In the genomic region with DNA sequence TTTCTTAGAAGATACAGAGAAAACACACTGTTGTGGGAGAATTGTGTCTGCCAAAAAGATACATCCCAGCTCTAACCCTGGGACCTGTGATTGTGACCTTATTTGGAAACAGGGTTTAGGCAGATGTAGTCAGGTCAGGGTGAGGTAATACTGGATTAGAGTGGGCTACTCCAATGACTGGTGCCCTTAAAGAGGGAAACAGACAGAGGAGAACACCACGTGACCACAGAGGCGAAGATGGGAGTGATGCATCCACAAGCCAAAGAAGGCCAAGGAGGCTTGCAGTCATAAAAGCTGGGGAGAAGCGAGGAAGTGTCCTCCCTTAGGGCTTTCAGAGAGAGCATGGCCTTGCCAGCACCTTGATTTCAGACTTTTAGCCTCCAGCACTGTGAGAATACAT, we compare ENCODE assay signal across 24 cellular contexts. TPM values are rescaled to one million over a fixed set of nuclear protein-coding genes. Genes with fewer than 3 reads are reported as not detected.
"Had no signal": no experiment of that assay in that cellular context is flagged by ENCODE, and none has a peak within 500 bp of the region (broad histone marks: within the 10 kb centered on the region; RNA-seq: fewer than 3 reads in every experiment).

No MANE protein-coding gene starts in this region.

- H3K4me1 Mint-ChIP-seq: activated CD4-positive, alpha-beta memory T cell treated with anti-CD3 and anti-CD28 coated beads, Interleukin-2, amount 10 ng/mL, durations not matched to agents 7 days and 5 days had no signal

- H3K4me3 Mint-ChIP-seq: activated CD4-positive, alpha-beta memory T cell treated with anti-CD3 and anti-CD28 coated beads, Interleukin-2, amount 10 ng/mL, durations not matched to agents 7 days and 5 days; activated naive CD8-positive, alpha-beta T cell treated with anti-CD3 and anti-CD28 coated beads, Interleukin-2, amount 50 U/mL, for 24 hours; activated T-cell treated with anti-CD3 and anti-CD28 coated beads, Interleukin-2, amount 50 U/mL, for 72 hours; neural crest cell; T-helper 1 cell treated with Interleukin-12 subunit alpha and Interleukin-12 subunit beta and Interleukin-4 antibody, amounts not matched to agents 30 μg/mL and 1 μg/mL, for 36 hours had no signal

- ATAC-seq: activated naive CD8-positive, alpha-beta T cell treated with anti-CD3 and anti-CD28 coated beads, Interleukin-2, amount 50 U/mL, for 24 hours; activated T-cell treated with anti-CD3 and anti-CD28 coated beads, Interleukin-2, amount 50 U/mL, for 72 hours; gastrocnemius medialis; left cardiac atrium had no signal

- H3K9me3 Mint-ChIP-seq: activated CD4-positive, alpha-beta memory T cell treated with anti-CD3 and anti-CD28 coated beads, Interleukin-2, amount 10 ng/mL, durations not matched to agents 7 days and 5 days; activated naive CD8-positive, alpha-beta T cell treated with anti-CD3 and anti-CD28 coated beads, Interleukin-2, amount 50 U/mL, for 24 hours; activated T-cell treated with anti-CD3 and anti-CD28 coated beads, Interleukin-2, amount 50 U/mL, for 72 hours; neural crest cell; T-helper 1 cell treated with Interleukin-12 subunit alpha and Interleukin-12 subunit beta and Interleukin-4 antibody, amounts not matched to agents 30 μg/mL and 1 μg/mL, for 36 hours had no signal

- H3K9me3 ChIP-seq: esophagus squamous epithelium, gastrocnemius medialis, tibial artery had no signal

- H3K27ac ChIP-seq: coronary artery, esophagus squamous epithelium, gastrocnemius medialis, tibial artery had no signal

- H3K4me3 ChIP-seq: coronary artery, esophagus squamous epithelium, gastrocnemius medialis, tibial artery had no signal

- DNase-seq: activated CD4-positive, alpha-beta memory T cell treated with anti-CD3 and anti-CD28 coated beads, Interleukin-2, amount 10 ng/mL, durations not matched to agents 7 days and 5 days; activated CD4-positive, alpha-beta T cell treated with anti-CD3 and anti-CD28 coated beads for 48 hours; activated gamma-delta T cell; activated naive CD4-positive, alpha-beta T cell treated with anti-CD3 and anti-CD28 coated beads, Interleukin-2, amount 50 U/mL, for 16 hours; activated naive CD8-positive, alpha-beta T cell treated with anti-CD3 and anti-CD28 coated beads, Interleukin-2, amount 50 U/mL, for 24 hours; activated T-cell treated with anti-CD3 and anti-CD28 coated beads, Interleukin-2, amount 50 U/mL, for 72 hours; cerebellar nuclear complex; esophagus squamous epithelium; gastrocnemius medialis; islet precursor cell; left cardiac atrium; retina; stimulated activated CD4-positive, alpha-beta T cell treated with anti-CD3 and anti-CD28 coated beads, Interleukin-4, amount 100 ng/mL, for 1 hour; stimulated activated naive CD4-positive, alpha-beta T cell treated with Interleukin-2 at 50 U/mL for 16 hours; T1000; tibial artery had no signal

- H3K36me3 ChIP-seq: esophagus squamous epithelium, gastrocnemius medialis, tibial artery had no signal

- H3K27ac Mint-ChIP-seq: activated CD4-positive, alpha-beta memory T cell treated with anti-CD3 and anti-CD28 coated beads, Interleukin-2, amount 10 ng/mL, durations not matched to agents 7 days and 5 days; activated naive CD8-positive, alpha-beta T cell treated with anti-CD3 and anti-CD28 coated beads, Interleukin-2, amount 50 U/mL, for 24 hours; activated T-cell treated with anti-CD3 and anti-CD28 coated beads, Interleukin-2, amount 50 U/mL, for 72 hours; T-helper 1 cell treated with Interleukin-12 subunit alpha and Interleukin-12 subunit beta and Interleukin-4 antibody, amounts not matched to agents 30 μg/mL and 1 μg/mL, for 36 hours had no signal

RNA-seq across cellular contexts. Expression of a gene that starts 35.6 kb away (rescaled TPM):
- total RNA-seq: activated CD4-positive, alpha-beta memory T cell treated with anti-CD3 and anti-CD28 coated beads, Interleukin-2, amount 10 ng/mL, durations not matched to agents 7 days and 5 days; activated T-cell treated with anti-CD3 and anti-CD28 coated beads, Interleukin-2, amount 50 U/mL, for 72 hours; mononuclear cell; neural crest cell; osteoblast had no signal

RNA-seq across cellular contexts. Expression of a gene that starts 57.1 kb away (rescaled TPM):
- total RNA-seq: activated CD4-positive, alpha-beta memory T cell treated with anti-CD3 and anti-CD28 coated beads, Interleukin-2, amount 10 ng/mL, durations not matched to agents 7 days and 5 days; activated T-cell treated with anti-CD3 and anti-CD28 coated beads, Interleukin-2, amount 50 U/mL, for 72 hours; esophagus squamous epithelium; gastrocnemius medialis; left cardiac atrium; liver; mononuclear cell; osteoblast; progenitor cell of endocrine pancreas; ureter had no signal
- polyA plus RNA-seq: liver had no signal
